In the genomic region with DNA sequence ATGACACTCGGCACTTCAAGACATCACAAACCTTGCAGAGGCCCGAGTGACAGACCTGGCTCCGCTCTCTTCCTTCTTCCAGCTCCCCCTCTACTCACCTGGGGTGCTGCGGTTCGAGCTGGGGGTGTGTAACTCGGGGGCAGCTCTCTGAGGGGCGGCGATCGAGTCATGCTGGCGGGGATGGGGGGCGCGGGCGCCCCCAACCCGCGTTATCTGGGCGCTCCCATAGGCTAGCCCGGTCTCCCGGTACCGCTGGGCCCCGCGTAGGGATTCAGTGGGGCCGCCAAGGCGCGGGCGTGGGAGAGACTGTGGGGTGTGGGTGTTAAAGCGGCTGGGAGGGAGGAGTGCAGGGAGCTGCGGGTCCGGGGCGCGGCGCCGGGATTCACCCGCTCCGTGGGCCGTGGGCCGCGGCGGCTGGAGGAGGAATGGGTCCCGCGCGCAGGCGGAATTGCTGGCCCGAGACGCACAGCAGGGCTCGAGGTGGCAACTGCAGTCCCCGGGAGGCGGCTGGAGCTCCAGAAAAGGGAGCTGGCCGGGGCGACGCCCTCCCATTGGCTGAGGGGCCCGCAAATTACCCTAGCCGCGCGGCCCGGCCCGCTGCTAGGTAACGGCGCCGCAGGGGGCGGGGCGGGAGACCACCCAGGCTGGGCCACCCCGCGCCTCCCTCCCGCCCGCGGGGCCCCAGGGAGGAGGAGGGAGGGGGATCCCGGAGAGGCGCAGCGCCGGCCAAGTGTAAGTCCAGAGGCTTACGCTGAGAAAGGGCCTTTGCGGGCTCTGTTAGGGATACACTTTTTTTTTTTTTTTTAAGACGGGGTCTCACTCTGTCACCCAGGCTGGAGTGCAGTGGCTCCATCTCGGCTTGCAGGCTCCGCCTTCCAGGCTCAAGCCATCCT, we compare ENCODE assay signal across 8 cellular contexts. TPM values are rescaled to one million over a fixed set of nuclear protein-coding genes. Genes with fewer than 3 reads are reported as not detected.
DNase-seq lines count a peak whose midpoint lies in the region; ATAC-seq and TF ChIP-seq lines count a peak whose summit lies in the region.

A gene with protein sequence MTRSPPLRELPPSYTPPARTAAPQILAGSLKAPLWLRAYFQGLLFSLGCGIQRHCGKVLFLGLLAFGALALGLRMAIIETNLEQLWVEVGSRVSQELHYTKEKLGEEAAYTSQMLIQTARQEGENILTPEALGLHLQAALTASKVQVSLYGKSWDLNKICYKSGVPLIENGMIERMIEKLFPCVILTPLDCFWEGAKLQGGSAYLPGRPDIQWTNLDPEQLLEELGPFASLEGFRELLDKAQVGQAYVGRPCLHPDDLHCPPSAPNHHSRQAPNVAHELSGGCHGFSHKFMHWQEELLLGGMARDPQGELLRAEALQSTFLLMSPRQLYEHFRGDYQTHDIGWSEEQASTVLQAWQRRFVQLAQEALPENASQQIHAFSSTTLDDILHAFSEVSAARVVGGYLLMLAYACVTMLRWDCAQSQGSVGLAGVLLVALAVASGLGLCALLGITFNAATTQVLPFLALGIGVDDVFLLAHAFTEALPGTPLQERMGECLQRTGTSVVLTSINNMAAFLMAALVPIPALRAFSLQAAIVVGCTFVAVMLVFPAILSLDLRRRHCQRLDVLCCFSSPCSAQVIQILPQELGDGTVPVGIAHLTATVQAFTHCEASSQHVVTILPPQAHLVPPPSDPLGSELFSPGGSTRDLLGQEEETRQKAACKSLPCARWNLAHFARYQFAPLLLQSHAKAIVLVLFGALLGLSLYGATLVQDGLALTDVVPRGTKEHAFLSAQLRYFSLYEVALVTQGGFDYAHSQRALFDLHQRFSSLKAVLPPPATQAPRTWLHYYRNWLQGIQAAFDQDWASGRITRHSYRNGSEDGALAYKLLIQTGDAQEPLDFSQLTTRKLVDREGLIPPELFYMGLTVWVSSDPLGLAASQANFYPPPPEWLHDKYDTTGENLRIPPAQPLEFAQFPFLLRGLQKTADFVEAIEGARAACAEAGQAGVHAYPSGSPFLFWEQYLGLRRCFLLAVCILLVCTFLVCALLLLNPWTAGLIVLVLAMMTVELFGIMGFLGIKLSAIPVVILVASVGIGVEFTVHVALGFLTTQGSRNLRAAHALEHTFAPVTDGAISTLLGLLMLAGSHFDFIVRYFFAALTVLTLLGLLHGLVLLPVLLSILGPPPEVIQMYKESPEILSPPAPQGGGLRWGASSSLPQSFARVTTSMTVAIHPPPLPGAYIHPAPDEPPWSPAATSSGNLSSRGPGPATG (minus strand): TSS at position 491 of the 893 bp plus-strand sequence. CDS start 321 bp downstream, at position 170.

- POLR2A ChIA-PET in naive thymus-derived CD4-positive, alpha-beta T cell (lab: Charles Lee): interaction anchor here (1.1 kb wide), 1 partner anchor 22 kb away, joined by 3 read pairs; no protein-coding TSS in a partner anchor

- peaks cover 0 to 2% (median 0%) of the 10 kb centered on the region in 11 donors for H3K9me3 Mint-ChIP-seq in naive thymus-derived CD4-positive, alpha-beta T cell

- peaks cover 0 to 14% (median 7%) of the 10 kb centered on the region in 7 donors for H3K4me1 Mint-ChIP-seq in naive thymus-derived CD4-positive, alpha-beta T cell

- peaks cover 0 to 17% (median 3%) of the 10 kb centered on the region in 5 donors for H3K36me3 Mint-ChIP-seq in naive thymus-derived CD4-positive, alpha-beta T cell

- H3K27ac ChIP-seq in naive thymus-derived CD4-positive, alpha-beta T cell (ENCODE audit: low read depth, low read length): no peak within 1 kb of the TSS

- H3K4me1 ChIP-seq in naive thymus-derived CD4-positive, alpha-beta T cell (ENCODE audit: control insufficient read depth in 2 of 2, insufficient read depth in 2 of 2, low read length in 2 of 2): peaks cover 0 to 4% of the 10 kb centered on the region in 2 donors

- H3K9me3 ChIP-seq in naive thymus-derived CD4-positive, alpha-beta T cell (ENCODE audit: control insufficient read depth in 2 of 3, low read length in 3 of 3): no peaks in the 10 kb centered on the region

- intact Hi-C loops in naive thymus-derived CD4-positive, alpha-beta T cell (cut with micrococcal nuclease): no loop called here

- peak; percentile 68 for ATAC-seq in naive thymus-derived CD4-positive, alpha-beta T cell
- ATAC-seq in GM18873 (IDR thresholded peaks at IDR 0.05; ENCODE audit: low FRiP score, unreplicated experiment): no peak

- peak within 1 kb of the TSS; percentile 67 for H3K4me3 ChIP-seq in fibroblast of the aortic adventitia (ENCODE audit: low read depth, low read length)
- peak within 1 kb of the TSS; percentile 13 for H3K4me3 ChIP-seq in naive thymus-derived CD4-positive, alpha-beta T cell (ENCODE audit: low read length)

- peak; percentile 68 for DNase-seq in activated effector memory CD4-positive, alpha-beta T cell treated with anti-CD3 and anti-CD28 coated beads, Interleukin-2, amount 50 U/mL, for 16 hours
- DNase-seq in activated effector memory CD4-positive, alpha-beta T cell treated with Interleukin-2 at 50 U/mL for 16 hours: no peak
- peak; percentile 44 for DNase-seq in NCI-H2029 treated with DMSO at 0.1 percent for 48 hours (lab: John Stamatoyannopoulos, UW)
- peak; percentile 38 to 50 for DNase-seq in activated T-cell treated with anti-CD3 and anti-CD28 coated beads, Interleukin-2, amount 50 U/mL, for 48 hours
- peak; percentile 50 for DNase-seq in fibroblast of the aortic adventitia (ENCODE audit: low read depth)
- DNase-seq in naive thymus-derived CD4-positive, alpha-beta T cell: peak in 2 of 9 donors; percentile 12 to 14
- DNase-seq in MV-4-11 (lab: John Stamatoyannopoulos, UW): no peak

- peaks cover 16 to 34% (median 23%) of the 10 kb centered on the region in 5 donors for H3K27me3 Mint-ChIP-seq in naive thymus-derived CD4-positive, alpha-beta T cell

- H3K27me3 ChIP-seq in naive thymus-derived CD4-positive, alpha-beta T cell (ENCODE audit: control insufficient read depth in 2 of 2, insufficient read depth in 2 of 2, low read length in 2 of 2): no peaks in the 10 kb centered on the region

- peak within 1 kb of the TSS; percentile 27 to 79 (median 64) for H3K4me3 Mint-ChIP-seq in naive thymus-derived CD4-positive, alpha-beta T cell

- no peaks in the 10 kb centered on the region for H3K36me3 ChIP-seq in naive thymus-derived CD4-positive, alpha-beta T cell (ENCODE audit: control insufficient read depth in 2 of 3, insufficient read depth in 3 of 3, low read length in 3 of 3)

- peak within 1 kb of the TSS in 2 of 9 donors; percentile 5 to 48 for H3K27ac Mint-ChIP-seq in naive thymus-derived CD4-positive, alpha-beta T cell

- no peak for TF ChIP-seq CTCF in fibroblast of the aortic adventitia (IDR thresholded peaks at IDR 0.05; ENCODE audit: insufficient read depth, low read length)

- CTCF ChIA-PET in naive thymus-derived CD4-positive, alpha-beta T cell (lab: Charles Lee): interaction anchor here (1.0 kb wide), 1 partner anchor 44 kb away, joined by 5 read pairs; no protein-coding TSS in a partner anchor

RNA-seq across cellular contexts. Expression of the gene that starts here (rescaled TPM):
- 0.36 and 0.57 TPM in 2 replicates for total RNA-seq in fibroblast of the aortic adventitia (ENCODE audit: low replicate concordance)
- 1 to 10 TPM; 1.3 to 2.8 (median 1.4) TPM for total RNA-seq in naive thymus-derived CD4-positive, alpha-beta T cell
- polyA plus RNA-seq in naive thymus-derived CD4-positive, alpha-beta T cell: under 1 TPM in 1 of 2 donors, not detected in 1; 0.06 TPM

Comparison
In these comparisons a context has a peak if more than half of its experiments do, and no peak if none do; other contexts are left out.
1. DNase-seq: peak in activated effector memory CD4-positive, alpha-beta T cell treated with anti-CD3 and anti-CD28 coated beads, Interleukin-2, amount 50 U/mL, for 16 hours (single experiment), NCI-H2029 treated with DMSO at 0.1 percent for 48 hours (single experiment) and activated T-cell treated with anti-CD3 and anti-CD28 coated beads, Interleukin-2, amount 50 U/mL, for 48 hours (2 of 2); none in activated effector memory CD4-positive, alpha-beta T cell treated with Interleukin-2 at 50 U/mL for 16 hours (single experiment) and MV-4-11 (single experiment).
2. Peak in DNase-seq and H3K4me3 ChIP-seq in fibroblast of the aortic adventitia; RNA of the gene not detected or under 1 TPM.